ENCODE assay signal across 13 cellular contexts in the genomic region with DNA sequence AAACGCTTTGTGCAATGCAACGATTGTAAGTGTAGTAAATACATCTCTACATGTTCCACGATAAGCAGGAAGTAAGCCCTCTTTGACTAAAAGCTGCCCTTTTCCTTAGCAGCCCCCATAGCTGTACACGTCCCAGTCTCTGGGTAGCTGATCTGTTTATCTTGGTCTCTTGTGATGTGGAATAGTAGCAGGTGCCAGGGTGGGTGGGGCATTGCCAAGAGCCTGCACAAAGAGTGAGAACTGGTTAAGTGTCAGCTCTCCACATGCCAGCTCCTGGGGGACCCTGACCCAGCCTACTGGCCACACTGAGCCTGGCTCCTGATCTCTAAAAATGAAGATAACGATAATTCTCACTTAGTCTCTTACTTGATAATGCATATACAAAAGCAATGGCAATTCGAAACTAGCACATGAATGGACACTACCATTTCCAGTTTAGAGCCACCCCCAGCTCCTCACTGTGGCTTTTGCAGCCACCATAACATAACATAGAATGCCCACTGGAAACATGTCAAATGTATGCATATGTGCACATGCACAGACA.
DNase-seq lines count a peak whose midpoint lies in the region; ATAC-seq and TF ChIP-seq lines count a peak whose summit lies in the region.
"Had no signal": no experiment of that assay in that cellular context is flagged by ENCODE, and none has a peak within 500 bp of the region (broad histone marks: within the 10 kb centered on the region; RNA-seq: fewer than 3 reads in every experiment).

No MANE protein-coding gene starts in this region.

- no peaks in the 10 kb centered on the region for H3K9me3 ChIP-seq in heart left ventricle
- H3K9me3 ChIP-seq: SK-N-SH had no signal

- ATAC-seq in left ventricle myocardium superior (peak; percentile 23), heart left ventricle (no peak), GM19328 (IDR thresholded peaks at IDR 0.05; ENCODE audit: unreplicated experiment) (no peak)

- no peak for TF ChIP-seq CTCF in heart left ventricle (IDR thresholded peaks at IDR 0.05)

- H3K4me1 ChIP-seq in heart left ventricle, result no peaks in the 10 kb centered on the region

- intact Hi-C loops in left ventricle myocardium superior (cut with micrococcal nuclease) (no loop called here), heart left ventricle (cut with DNase I) (no loop called here)

- no peak for TF ChIP-seq POLR2A in heart left ventricle (IDR thresholded peaks at IDR 0.05)

- WGBS in heart left ventricle, 4 donors, result 45 to 61% (median 57%) methylated on average over 6 of the region's 6 CpGs

- H3K27ac ChIP-seq in heart left ventricle, result no peak overlapping the region
- H3K27ac ChIP-seq: PC-9 had no signal

- no peaks in the 10 kb centered on the region for H3K36me3 ChIP-seq in heart left ventricle

- H3K4me3 ChIP-seq in heart left ventricle, result no peak overlapping the region
- H3K4me3 ChIP-seq: PC-9 had no signal

- H3K27me3 ChIP-seq in heart left ventricle, result peaks cover 0 to 6% (median 0%) of the 10 kb centered on the region in 9 donors

- no peak for DNase-seq in left ventricle myocardium superior
- no peak for DNase-seq in heart left ventricle
- peak; percentile 66 for DNase-seq in NCI-H2029 treated with DMSO at 0.1 percent for 48 hours (lab: John Stamatoyannopoulos, UW)
- peak; percentile 68 for DNase-seq in NCI-H748 (lab: John Stamatoyannopoulos, UW; ENCODE audit: unreplicated experiment)
- DNase-seq in activated CD8-positive, alpha-beta memory T cell treated with anti-CD3 and anti-CD28 coated beads, Interleukin-2, amount 50 U/mL, for 4 hours, result no peak
- DNase-seq in activated CD4-positive, CD25-positive, alpha-beta regulatory T cell treated with anti-CD3 and anti-CD28 coated beads, Interleukin-2, amount 50 U/mL, for 72 hours, result no peak
- DNase-seq: DND-41, GF-D8, NCI-H524 treated with DMSO at 0.1 percent for 48 hours, PC-9, SK-N-SH, T-helper 1 cell had no signal

Comparison
In these comparisons a context has a peak if more than half of its experiments do, and no peak if none do; other contexts are left out.
1. DNase-seq: peak in NCI-H2029 treated with DMSO at 0.1 percent for 48 hours (single experiment) and NCI-H748 (single experiment); none in left ventricle myocardium superior (single experiment), heart left ventricle (0 of 5), activated CD8-positive, alpha-beta memory T cell treated with anti-CD3 and anti-CD28 coated beads, Interleukin-2, amount 50 U/mL, for 4 hours (single experiment) and activated CD4-positive, CD25-positive, alpha-beta regulatory T cell treated with anti-CD3 and anti-CD28 coated beads, Interleukin-2, amount 50 U/mL, for 72 hours (single experiment).